In genomic region chr9:129737479-129738269, GRCh38 we compare ENCODE assay signal across 8 cellular contexts. TPM values are rescaled to one million over a fixed set of nuclear protein-coding genes. Genes with fewer than 3 reads are reported as not detected.
A peak's percentile ranks its signal among the peaks of the same experiment; 100 is the strongest.
DNase-seq lines count a peak whose midpoint lies in the region; ATAC-seq, FAIRE-seq and TF ChIP-seq lines count a peak whose summit lies in the region.

No MANE protein-coding gene starts in this region.

- H3K4me3 Mint-ChIP-seq in IgD-negative memory B cell (peak overlapping the region; percentile 69 to 83 (median 78)), natural killer cell (peak overlapping the region; percentile 71)

- H3K27ac Mint-ChIP-seq in IgD-negative memory B cell = peak overlapping the region in 1 of 3 donors; percentile 67
- H3K27ac Mint-ChIP-seq in natural killer cell = peak overlapping the region in 1 of 2 donors; percentile 77

- H3K4me3 ChIP-seq in fibroblast of mammary gland (ENCODE audit: control insufficient read depth, low read depth, low read length) = peak overlapping the region; percentile 43

- no peak for FAIRE-seq in RCC 7860 (lab: Jason Lieb, UNC)

- H3K36me3 Mint-ChIP-seq in IgD-negative memory B cell (no peaks in the 10 kb centered on the region), natural killer cell (no peaks in the 10 kb centered on the region)

- H3K27me3 Mint-ChIP-seq in IgD-negative memory B cell (peaks cover 12% of the 10 kb centered on the region), natural killer cell (ENCODE audit: low read depth in 2 of 2) (peaks cover 0 to 3% of the 10 kb centered on the region in 2 donors)

- TF ChIP-seq CTCF in fibroblast of mammary gland (conservative IDR thresholded peaks at IDR 0.05; ENCODE audit: control insufficient read depth, insufficient read depth, low read depth, low read length) (peak; percentile 78), natural killer cell (IDR thresholded peaks at IDR 0.05) (peak; percentile 96)

- ATAC-seq in GM18909 (IDR thresholded peaks at IDR 0.05; ENCODE audit: poor library complexity, unreplicated experiment) (peak; percentile 68), natural killer cell (peak; percentile 88 to 91 (median 89))

- peaks cover 4 to 6% (median 5%) of the 10 kb centered on the region in 3 donors for H3K4me1 Mint-ChIP-seq in IgD-negative memory B cell
- peaks cover 0 to 14% of the 10 kb centered on the region in 2 donors for H3K4me1 Mint-ChIP-seq in natural killer cell

- peak; percentile 84 for DNase-seq in AG08395 (ENCODE audit: low spot score)
- peak; percentile 42 for DNase-seq in RCC 7860 (ENCODE audit: low spot score)
- DNase-seq in activated T-helper 1 cell treated with Interleukin-2 at 50 U/mL for 16 hours (ENCODE audit: low read depth) = peak; percentile 77
- DNase-seq in fibroblast of mammary gland (ENCODE audit: low read depth) = peak; percentile 64
- DNase-seq in natural killer cell = peak; percentile 82
- peak; percentile 72 to 97 (median 80) for DNase-seq in stimulated activated naive CD4-positive, alpha-beta T cell (lab: John Stamatoyannopoulos, UW)

- intact Hi-C loops in natural killer cell (cut with micrococcal nuclease) = loop anchor here (1.0 to 10.0 kb wide), 4 partner anchors 46 to 605 kb away; no protein-coding TSS in a partner anchor

- H3K9me3 Mint-ChIP-seq in IgD-negative memory B cell = peaks cover 0 to under 1% (median 0%) of the 10 kb centered on the region in 3 donors
- H3K9me3 Mint-ChIP-seq in natural killer cell = no peaks in the 10 kb centered on the region

RNA-seq across cellular contexts. Expression of gene PTGES, which starts 15.2 kb away (rescaled TPM):
- not detected for polyA plus RNA-seq in IgD-negative memory B cell
- under 1 TPM; 0.28 to 0.47 (median 0.39) TPM for total RNA-seq in natural killer cell

Comparison
In these comparisons a context has a peak if more than half of its experiments do, and no peak if none do; other contexts are left out.
1. Peak in every context shown above with its lines: DNase-seq, ATAC-seq and H3K4me3 ChIP-seq.